In genomic region chr16:47778106-47778803, GRCh38 we compare ENCODE assay signal across 26 cellular contexts.
"Had no signal": no experiment of that assay in that cellular context is flagged by ENCODE, and none has a peak within 500 bp of the region (broad histone marks: within the 10 kb centered on the region; RNA-seq: fewer than 3 reads in every experiment).

No MANE protein-coding gene starts in this region.

- H3K27ac ChIP-seq: cardiac muscle cell, epithelial cell of prostate, gastrocnemius medialis, ovary, psoas muscle, suprapubic skin, transverse colon, uterus had no signal

- H3K27me3 Mint-ChIP-seq: activated naive CD8-positive, alpha-beta T cell; stimulated activated naive CD8-positive, alpha-beta T cell treated with anti-CD3 and anti-CD28 coated beads, Interleukin-15, amount 100 ng/mL, for 72 hours had no signal

- H3K36me3 Mint-ChIP-seq: activated naive CD8-positive, alpha-beta T cell; naive B cell; T-cell had no signal

- H3K9me3 Mint-ChIP-seq: effector memory CD8-positive, alpha-beta T cell; T-cell had no signal

- H3K36me3 ChIP-seq: cardiac muscle cell, gastrocnemius medialis, left ventricle myocardium inferior, ovary, suprapubic skin, transverse colon, uterus had no signal

- ATAC-seq: activated CD8-positive, alpha-beta T cell treated with anti-CD3 and anti-CD28 coated beads, Interleukin-2, amount 10 ng/mL, durations not matched to agents 7 days and 5 days; effector memory CD8-positive, alpha-beta T cell; gastrocnemius medialis; psoas muscle; right cardiac atrium; stimulated activated naive CD8-positive, alpha-beta T cell treated with anti-CD3 and anti-CD28 coated beads, Interleukin-15, amount 100 ng/mL, for 72 hours; T-cell had no signal

- DNase-seq: activated CD4-positive, alpha-beta T cell treated with anti-CD3 and anti-CD28 coated beads, Interleukin-2, amount 10 ng/mL, durations not matched to agents 24 days and 14 days; activated CD4-positive, CD25-positive, alpha-beta regulatory T cell; activated CD8-positive, alpha-beta T cell treated with anti-CD3 and anti-CD28 coated beads, Interleukin-2, amount 10 ng/mL, durations not matched to agents 7 days and 5 days; activated gamma-delta T cell; activated T-cell treated with anti-CD3 and anti-CD28 coated beads, Interleukin-2, amount 50 U/mL, for 48 hours; dermis blood vessel endothelial cell; effector memory CD8-positive, alpha-beta T cell; gastrocnemius medialis; head of caudate nucleus; left ventricle myocardium inferior; mammary epithelial cell; naive B cell; ovary; psoas muscle; right cardiac atrium; small intestine; stimulated activated CD4-positive, alpha-beta T cell treated with anti-CD3 and anti-CD28 coated beads, Interleukin-15, amount 100 ng/mL, for 24 hours; stimulated activated CD4-positive, alpha-beta T cell treated with anti-CD3 and anti-CD28 coated beads, Interleukin-2, amount 100 ng/mL, for 48 hours; stimulated activated naive CD8-positive, alpha-beta T cell treated with anti-CD3 and anti-CD28 coated beads, Interleukin-15, amount 100 ng/mL, for 72 hours; T-cell; transverse colon; uterus had no signal

- H3K27ac Mint-ChIP-seq: activated CD4-positive, alpha-beta T cell treated with anti-CD3 and anti-CD28 coated beads, Interleukin-2, amount 10 ng/mL, durations not matched to agents 24 days and 14 days; activated naive CD8-positive, alpha-beta T cell had no signal

- H3K4me3 Mint-ChIP-seq: activated CD8-positive, alpha-beta T cell treated with anti-CD3 and anti-CD28 coated beads, Interleukin-2, amount 10 ng/mL, durations not matched to agents 7 days and 5 days; stimulated activated naive CD8-positive, alpha-beta T cell treated with anti-CD3 and anti-CD28 coated beads, Interleukin-15, amount 100 ng/mL, for 72 hours had no signal

- H3K27me3 ChIP-seq: cardiac muscle cell, gastrocnemius medialis, ovary, suprapubic skin, transverse colon, uterus had no signal

- H3K4me1 ChIP-seq: gastrocnemius medialis, psoas muscle, uterus had no signal

- H3K4me3 ChIP-seq: cardiac muscle cell, gastrocnemius medialis, left ventricle myocardium inferior, ovary, psoas muscle, suprapubic skin, transverse colon, uterus had no signal

- H3K9me3 ChIP-seq: gastrocnemius medialis, ovary, psoas muscle, suprapubic skin, transverse colon, uterus had no signal
